Comparison of ENCODE assay signal across 24 cellular contexts in the genomic region with DNA sequence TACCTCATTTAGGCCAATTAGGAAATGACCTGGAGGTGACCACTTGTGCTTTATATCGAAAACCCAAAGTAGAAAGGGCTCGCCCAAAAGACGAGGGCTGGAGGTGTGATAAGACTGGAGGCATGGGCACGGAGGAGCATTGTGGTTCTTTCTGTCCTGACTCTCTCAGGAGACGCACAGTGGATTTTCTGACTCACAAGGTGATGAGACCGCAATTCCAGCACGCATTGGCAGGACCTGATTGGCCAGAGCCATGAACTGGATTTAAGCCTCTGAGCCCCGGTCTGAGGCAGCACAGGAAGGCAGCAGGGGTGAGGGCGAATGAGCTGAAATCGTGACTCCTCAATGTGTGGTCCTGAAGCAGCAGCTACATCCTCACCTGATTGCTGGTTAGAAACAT.
"Had no signal": no experiment of that assay in that cellular context is flagged by ENCODE, and none has a peak within 500 bp of the region (broad histone marks: within the 10 kb centered on the region; RNA-seq: fewer than 3 reads in every experiment).

No MANE protein-coding gene starts in this region.

- ATAC-seq: activated T-helper 17 cell treated with anti-CD3 and anti-CD28 coated beads, Interleukin-2, amount 50 U/mL, for 72 hours; K562; WTC11 had no signal

- H3K27me3 ChIP-seq: brain microvascular endothelial cell, cardiac muscle cell, SJCRH30 had no signal

- H3K9ac ChIP-seq: SK-N-SH had no signal

- H3K4me1 ChIP-seq: SJCRH30 had no signal

- H3K27ac ChIP-seq: brain microvascular endothelial cell, cardiac muscle cell, PC-9, SJCRH30 had no signal

- H3K9me3 ChIP-seq: SJCRH30 had no signal

- H3K4me3 ChIP-seq: cardiac muscle cell, K562, PC-9, SJCRH30 had no signal

- DNase-seq: activated CD4-positive, alpha-beta T cell treated with anti-CD3 and anti-CD28 coated beads for 48 hours; activated CD4-positive, alpha-beta T cell treated with anti-CD3 and anti-CD28 coated beads, Interleukin-2, amount 50 U/mL, for 4 hours; activated CD4-positive, CD25-positive, alpha-beta regulatory T cell treated with anti-CD3 and anti-CD28 coated beads, Interleukin-2, amount 50 U/mL, for 72 hours; activated gamma-delta T cell; activated naive CD4-positive, alpha-beta T cell treated with anti-CD3 and anti-CD28 coated beads for 36 hours; activated T-cell treated with anti-CD3 and anti-CD28 coated beads, Interleukin-2, amount 50 U/mL, for 48 hours; amygdala; brain microvascular endothelial cell; Karpas-422; NCI-H1105 treated with DMSO at 0.1 percent for 48 hours; NCI-H1436 treated with DMSO at 0.1 percent for 48 hours; NCI-H187 treated with DMSO at 0.1 percent for 48 hours; NCI-H2081 treated with DMSO at 0.1 percent for 48 hours; NCI-H446; NCI-H524; PC-9; Right ventricle myocardium superior; SJCRH30; SW 1271 had no signal

- H3K4me2 ChIP-seq: PC-9, SK-N-SH had no signal

- H3K36me3 ChIP-seq: brain microvascular endothelial cell, cardiac muscle cell, SJCRH30 had no signal
